In the genomic region with DNA sequence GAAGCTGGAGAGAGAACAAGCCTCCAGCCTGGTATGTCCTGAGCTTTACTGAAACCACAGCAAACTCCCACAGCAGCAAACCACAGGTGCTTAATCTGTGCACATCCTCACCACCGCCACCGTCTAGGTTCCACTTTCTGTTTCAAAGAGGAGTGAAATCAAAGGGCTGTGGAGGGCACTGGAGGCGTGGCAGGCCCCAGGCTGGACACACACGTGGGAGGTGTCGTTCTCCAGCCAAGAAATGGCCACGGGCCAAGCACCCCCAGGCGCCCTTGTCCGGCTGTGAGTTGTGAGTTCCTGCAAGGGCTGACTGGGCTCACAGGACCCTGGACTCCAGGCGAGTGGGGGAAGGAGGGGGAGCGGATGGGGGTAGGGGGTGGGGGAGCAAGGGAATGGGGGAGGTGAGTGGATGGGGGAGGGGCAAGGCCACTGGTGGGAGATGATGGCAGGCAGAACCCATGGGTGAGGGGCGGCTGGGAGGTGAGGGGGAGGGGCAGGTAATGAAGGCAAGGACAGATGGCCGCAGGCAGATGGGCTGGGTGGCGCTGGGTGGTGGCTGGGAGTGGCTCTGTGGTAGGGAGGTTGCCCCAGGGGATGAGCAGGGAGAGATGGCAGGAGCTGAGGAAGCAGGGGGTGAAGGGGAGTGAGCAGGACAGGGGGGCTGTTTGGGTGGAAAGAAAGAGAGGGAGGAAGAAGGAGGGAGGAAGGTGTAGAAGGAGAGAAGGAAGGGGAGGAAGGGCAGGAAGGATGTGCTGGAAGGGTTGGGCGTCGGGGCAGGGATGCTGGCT, we compare ENCODE assay signal across 8 cellular contexts.
DNase-seq lines count a peak whose midpoint lies in the region; ATAC-seq, FAIRE-seq and TF ChIP-seq lines count a peak whose summit lies in the region.

No MANE protein-coding gene starts in this region.

- H3K27ac Mint-ChIP-seq in T-helper 1 cell treated with Interleukin-12 subunit alpha and Interleukin-12 subunit beta and Interleukin-4 antibody, amounts not matched to agents 30 μg/mL and 1 μg/mL, for 36 hours = peak overlapping the region; percentile 45

- H3K36me3 Mint-ChIP-seq in T-helper 1 cell treated with Interleukin-12 subunit alpha and Interleukin-12 subunit beta and Interleukin-4 antibody, amounts not matched to agents 30 μg/mL and 1 μg/mL, for 36 hours (ENCODE audit: low read depth) = peaks cover 38% of the 10 kb centered on the region

- peak overlapping the region; percentile 21 for H3K4me3 Mint-ChIP-seq in T-helper 1 cell treated with Interleukin-12 subunit alpha and Interleukin-12 subunit beta and Interleukin-4 antibody, amounts not matched to agents 30 μg/mL and 1 μg/mL, for 36 hours

- peak; percentile 73 for ATAC-seq in DND-41 (ENCODE audit: insufficient read depth, low read depth)
- ATAC-seq in GM19467 (IDR thresholded peaks at IDR 0.05; ENCODE audit: unreplicated experiment) = peak; percentile 64
- ATAC-seq in HG03432 (IDR thresholded peaks at IDR 0.05; ENCODE audit: unreplicated experiment) = peak; percentile 78
- peak; percentile 43 to 69 (median 54) for ATAC-seq in pancreas

- TF ChIP-seq CTCF in DND-41 (IDR thresholded peaks at IDR 0.05; ENCODE audit: borderline replicate concordance, extremely low read depth, low read length, poor library complexity, severe bottlenecking) (no peak), epithelial cell of proximal tubule (conservative IDR thresholded peaks at IDR 0.05; ENCODE audit: low read depth, low read length) (no peak), pancreas (IDR thresholded peaks at IDR 0.05) (no peak)

- no peak for FAIRE-seq in pancreas (lab: Jason Lieb, UNC)

- H3K4me2 ChIP-seq in DND-41 (ENCODE audit: insufficient read depth, low read length) = no peak overlapping the region

- H3K27ac ChIP-seq in DND-41 (ENCODE audit: low read length) = peak overlapping the region; percentile 53
- peak overlapping the region in 1 of 4 donors; percentile 18 for H3K27ac ChIP-seq in pancreas

- peaks cover 64% of the 10 kb centered on the region for H4K20me1 ChIP-seq in DND-41 (ENCODE audit: insufficient read depth, low read length)

- H3K9me3 Mint-ChIP-seq in T-helper 1 cell treated with Interleukin-12 subunit alpha and Interleukin-12 subunit beta and Interleukin-4 antibody, amounts not matched to agents 30 μg/mL and 1 μg/mL, for 36 hours = no peaks in the 10 kb centered on the region

- H3K9ac ChIP-seq in DND-41 (ENCODE audit: low read depth, low read length) = no peak overlapping the region

- whole genome bisulfite sequencing in pancreas, 2 donors = 56 to 61% methylated on average over 15 of the region's 15 CpGs

- H2AFZ ChIP-seq in DND-41 (ENCODE audit: low read depth, low read length) = no peak overlapping the region

- intact Hi-C loops in pancreas (cut with DNase I) = no loop called here

- H3K4me1 ChIP-seq in DND-41 (ENCODE audit: insufficient read depth, low read length) (peaks cover 37% of the 10 kb centered on the region), pancreas (no peaks in the 10 kb centered on the region)

- no peaks in the 10 kb centered on the region for H3K27me3 Mint-ChIP-seq in T-helper 1 cell treated with Interleukin-12 subunit alpha and Interleukin-12 subunit beta and Interleukin-4 antibody, amounts not matched to agents 30 μg/mL and 1 μg/mL, for 36 hours (ENCODE audit: low read depth)

- H3K4me3 ChIP-seq in DND-41 (ENCODE audit: low read depth in 1 of 2, low read length in 2 of 2) = no peak overlapping the region
- peak overlapping the region; percentile 21 for H3K4me3 ChIP-seq in epithelial cell of proximal tubule (ENCODE audit: low read depth, low read length)
- H3K4me3 ChIP-seq in pancreas = no peak overlapping the region

- peaks cover 25% of the 10 kb centered on the region for H3K79me2 ChIP-seq in DND-41 (ENCODE audit: insufficient read depth, low read length)

- H3K36me3 ChIP-seq in DND-41 (ENCODE audit: insufficient read depth, low read length) (peaks cover 96% of the 10 kb centered on the region), pancreas (peaks cover 0 to 9% (median 3%) of the 10 kb centered on the region in 3 donors)

- no peaks in the 10 kb centered on the region for H3K27me3 ChIP-seq in DND-41 (ENCODE audit: insufficient read depth, low read length, poor library complexity)
- H3K27me3 ChIP-seq in pancreas = no peaks in the 10 kb centered on the region

- peak; percentile 81 for DNase-seq in DND-41
- DNase-seq in epithelial cell of proximal tubule (ENCODE audit: low read depth) = no peak
- peak in 4 of 6 donors; percentile 46 to 75 (median 60) for DNase-seq in pancreas
- no peak for DNase-seq in NCI-H187 (lab: John Stamatoyannopoulos, UW)
- no peak for DNase-seq in DMS53 treated with DMSO at 0.1 percent for 48 hours (lab: John Stamatoyannopoulos, UW; ENCODE audit: unreplicated experiment)

- peaks cover 25% of the 10 kb centered on the region for H3K4me1 Mint-ChIP-seq in T-helper 1 cell treated with Interleukin-12 subunit alpha and Interleukin-12 subunit beta and Interleukin-4 antibody, amounts not matched to agents 30 μg/mL and 1 μg/mL, for 36 hours (ENCODE audit: low read depth)

- H3K9me3 ChIP-seq in DND-41 (ENCODE audit: insufficient read depth, low read length, severe bottlenecking) (no peaks in the 10 kb centered on the region), pancreas (no peaks in the 10 kb centered on the region)

Comparison
In these comparisons a context has a peak if more than half of its experiments do, and no peak if none do; other contexts are left out.
1. DNase-seq: peak in DND-41 (single experiment) and pancreas (4 of 6); none in epithelial cell of proximal tubule (single experiment), NCI-H187 (0 of 2) and DMS53 treated with DMSO at 0.1 percent for 48 hours (single experiment).
2. Peak in every context shown above with its lines, with median percentiles within 50 percentile points of each other: ATAC-seq.